ENCODE assay signal across 22 cellular contexts in genomic region chr3:178120367-178120766, GRCh38.
DNase-seq lines count a peak whose midpoint lies in the region; ATAC-seq, FAIRE-seq and TF ChIP-seq lines count a peak whose summit lies in the region.
"Had no signal": no experiment of that assay in that cellular context is flagged by ENCODE, and none has a peak within 500 bp of the region (broad histone marks: within the 10 kb centered on the region; RNA-seq: fewer than 3 reads in every experiment).

No MANE protein-coding gene starts in this region.

- peaks cover 2% of the 10 kb centered on the region for H3K4me1 Mint-ChIP-seq in activated T-cell treated with anti-CD3 and anti-CD28 coated beads, Interleukin-2, amount 50 U/mL, for 4 hours (ENCODE audit: low read depth)
- H3K4me1 Mint-ChIP-seq in activated naive CD4-positive, alpha-beta T cell treated with anti-CD3 and anti-CD28 coated beads, Interleukin-2, amount 50 U/mL, for 24 hours = peaks cover 5% of the 10 kb centered on the region

- TF ChIP-seq POLR2A in esophagus muscularis mucosa (IDR thresholded peaks at IDR 0.05; ENCODE audit: low read depth) = no peak

- H3K27ac ChIP-seq in esophagus muscularis mucosa (replicated peaks in 1 of 4) (peak overlapping the region; percentile 50 to 71 (median 65)), small intestine (ENCODE audit: low read depth in 1 of 2, low read length in 1 of 2) (no peak overlapping the region)
- H3K27ac ChIP-seq: ovary, testis, VCaP had no signal

- no peaks in the 10 kb centered on the region for H3K27me3 Mint-ChIP-seq in activated T-cell treated with anti-CD3 and anti-CD28 coated beads, Interleukin-2, amount 50 U/mL, for 4 hours (ENCODE audit: low read depth)
- no peaks in the 10 kb centered on the region for H3K27me3 Mint-ChIP-seq in activated naive CD4-positive, alpha-beta T cell treated with anti-CD3 and anti-CD28 coated beads, Interleukin-2, amount 50 U/mL, for 24 hours

- peak overlapping the region; percentile 93 for H3K27ac Mint-ChIP-seq in activated naive CD4-positive, alpha-beta T cell treated with anti-CD3 and anti-CD28 coated beads, Interleukin-2, amount 50 U/mL, for 24 hours
- H3K27ac Mint-ChIP-seq: CD4-positive, CD25-positive, alpha-beta regulatory T cell had no signal

- H3K9me3 Mint-ChIP-seq in activated T-cell treated with anti-CD3 and anti-CD28 coated beads, Interleukin-2, amount 50 U/mL, for 4 hours = peaks cover 6% of the 10 kb centered on the region
- H3K9me3 Mint-ChIP-seq in activated naive CD4-positive, alpha-beta T cell treated with anti-CD3 and anti-CD28 coated beads, Interleukin-2, amount 50 U/mL, for 24 hours = peaks cover 14% of the 10 kb centered on the region

- TF ChIP-seq CTCF in esophagus muscularis mucosa (IDR thresholded peaks at IDR 0.05) = no peak

- H3K36me3 Mint-ChIP-seq in activated T-cell treated with anti-CD3 and anti-CD28 coated beads, Interleukin-2, amount 50 U/mL, for 4 hours (ENCODE audit: insufficient read depth) = peaks cover 1% of the 10 kb centered on the region
- H3K36me3 Mint-ChIP-seq in activated naive CD4-positive, alpha-beta T cell treated with anti-CD3 and anti-CD28 coated beads, Interleukin-2, amount 50 U/mL, for 24 hours = peaks cover 4% of the 10 kb centered on the region
- H3K36me3 Mint-ChIP-seq: CD4-positive, CD25-positive, alpha-beta regulatory T cell had no signal

- FAIRE-seq in small intestine (lab: Jason Lieb, UNC) = no peak
- FAIRE-seq: bronchial epithelial cell had no signal

- H3K4me2 ChIP-seq in skeletal muscle satellite cell (ENCODE audit: low read length) = peak overlapping the region; percentile 49

- intact Hi-C loops in esophagus muscularis mucosa (cut with DNase I) = no loop called here

- H3K4me3 Mint-ChIP-seq in activated T-cell treated with anti-CD3 and anti-CD28 coated beads, Interleukin-2, amount 50 U/mL, for 4 hours = no peak overlapping the region
- H3K4me3 Mint-ChIP-seq in activated naive CD4-positive, alpha-beta T cell treated with anti-CD3 and anti-CD28 coated beads, Interleukin-2, amount 50 U/mL, for 24 hours = no peak overlapping the region
- H3K4me3 Mint-ChIP-seq: CD4-positive, CD25-positive, alpha-beta regulatory T cell had no signal

- no peak for DNase-seq in activated T-cell treated with anti-CD3 and anti-CD28 coated beads, Interleukin-2, amount 50 U/mL, for 4 hours
- no peak for DNase-seq in activated T-cell treated with anti-CD3 and anti-CD28 coated beads for 4 hours
- no peak for DNase-seq in esophagus muscularis mucosa (ENCODE audit: extremely low spot score)
- DNase-seq in small intestine = no peak
- no peak for DNase-seq in NCI-H128 (lab: John Stamatoyannopoulos, UW; ENCODE audit: unreplicated experiment)
- DNase-seq in G401 (ENCODE audit: low spot score) = no peak
- DNase-seq: activated gamma-delta T cell; CD4-positive, CD25-positive, alpha-beta regulatory T cell; dermis blood vessel endothelial cell; erythroblast; glutamatergic neuron; Karpas-422; NCI-H1105; NCI-H526 treated with DMSO at 0.1 percent for 48 hours; OCI-M1; ovary; SIG-M5; testis had no signal

- peak; percentile 55 to 85 for ATAC-seq in activated T-cell treated with anti-CD3 and anti-CD28 coated beads, Interleukin-2, amount 50 U/mL, for 4 hours

- H3K4me1 ChIP-seq in esophagus muscularis mucosa = peaks cover 0 to 17% (median 10%) of the 10 kb centered on the region in 4 donors
- H3K4me1 ChIP-seq in skeletal muscle satellite cell (ENCODE audit: control insufficient read depth, insufficient read depth, low read length) = peaks cover 7% of the 10 kb centered on the region
- no peaks in the 10 kb centered on the region for H3K4me1 ChIP-seq in small intestine (ENCODE audit: control insufficient read depth in 2 of 2, insufficient read depth in 1 of 2, low read depth in 1 of 2, low read length in 1 of 2)
- H3K4me1 ChIP-seq: testis had no signal

- H3K27me3 ChIP-seq in esophagus muscularis mucosa = no peaks in the 10 kb centered on the region
- H3K27me3 ChIP-seq in skeletal muscle satellite cell (ENCODE audit: control insufficient read depth, insufficient read depth, low read length) = no peaks in the 10 kb centered on the region
- H3K27me3 ChIP-seq in small intestine (ENCODE audit: control insufficient read depth in 2 of 2, insufficient read depth in 2 of 2, low read length in 2 of 2) = no peaks in the 10 kb centered on the region
- H3K27me3 ChIP-seq: ovary, testis had no signal

- no peaks in the 10 kb centered on the region for H3K36me3 ChIP-seq in esophagus muscularis mucosa
- H3K36me3 ChIP-seq in skeletal muscle satellite cell (ENCODE audit: insufficient read depth, low read length) = no peaks in the 10 kb centered on the region
- H3K36me3 ChIP-seq in small intestine (ENCODE audit: control insufficient read depth in 2 of 2, insufficient read depth in 2 of 2, low read length in 2 of 2) = no peaks in the 10 kb centered on the region
- H3K36me3 ChIP-seq: ovary had no signal

- H3K4me3 ChIP-seq in esophagus muscularis mucosa (no peak overlapping the region), skeletal muscle satellite cell (ENCODE audit: low read length) (no peak overlapping the region), small intestine (ENCODE audit: low read depth in 1 of 2, low read length in 2 of 2) (no peak overlapping the region)
- H3K4me3 ChIP-seq: ovary, testis had no signal

- no peak for TF ChIP-seq EP300 in esophagus muscularis mucosa (IDR thresholded peaks at IDR 0.05)

- peak overlapping the region; percentile 37 for H3K9ac ChIP-seq in skeletal muscle satellite cell (ENCODE audit: low read depth, low read length)

- in situ Hi-C loops in G401 (cut with HindIII; ENCODE audit: low sequenced_read_pairs) = no loop called here

- WGBS in esophagus muscularis mucosa = 93% methylated on average over 2 of the region's 2 CpGs
- 92 to 95% (median 92%) methylated on average over 2 of the region's 2 CpGs for WGBS in small intestine, 3 donors

- H3K9me3 ChIP-seq in esophagus muscularis mucosa (peaks cover 0 to 5% (median 2%) of the 10 kb centered on the region in 4 donors), skeletal muscle satellite cell (replicated peaks; ENCODE audit: low read length) (no peaks in the 10 kb centered on the region), small intestine (ENCODE audit: control insufficient read depth, low read depth) (no peaks in the 10 kb centered on the region)
- H3K9me3 ChIP-seq: ovary, testis had no signal

Comparison
In these comparisons a context has a peak if more than half of its experiments do, and no peak if none do; other contexts are left out.
1. H3K27ac ChIP-seq: peak in esophagus muscularis mucosa (4 of 4); none in small intestine (0 of 2).